In the genomic region with DNA sequence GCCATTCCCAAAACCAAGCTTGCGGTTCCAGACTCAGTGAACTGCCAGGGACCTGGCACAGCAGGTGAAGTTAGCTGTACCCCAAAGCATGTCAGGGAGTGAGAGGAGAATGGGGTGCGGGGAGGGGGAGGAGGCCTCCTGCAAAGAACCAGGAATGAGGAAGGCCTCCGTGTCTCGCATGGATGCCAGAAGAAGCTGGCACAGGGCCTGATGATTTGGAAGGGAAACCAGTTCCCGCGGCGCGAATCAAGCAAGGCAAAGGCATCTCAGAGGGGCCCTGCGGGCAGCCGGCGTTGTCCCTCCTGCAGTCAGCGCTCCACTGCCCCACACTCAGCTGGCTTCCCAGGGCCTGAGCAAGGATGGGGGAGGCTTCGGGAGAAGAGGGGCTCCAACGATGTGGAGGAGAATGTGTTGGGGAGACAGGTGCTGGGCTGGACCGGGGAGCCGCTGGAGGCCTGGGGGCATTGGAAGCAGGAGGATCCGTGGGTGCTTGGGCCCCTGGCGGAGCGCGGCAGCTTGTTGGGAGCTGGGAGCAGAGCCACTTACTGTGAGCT, we compare ENCODE assay signal across 21 cellular contexts.
"Had no signal": no experiment of that assay in that cellular context is flagged by ENCODE, and none has a peak within 500 bp of the region (broad histone marks: within the 10 kb centered on the region; RNA-seq: fewer than 3 reads in every experiment).

No MANE protein-coding gene starts in this region.

- H3K4me3 ChIP-seq: hepatocyte, lung, sigmoid colon, skin epidermis, upper lobe of left lung, uterus had no signal

- H3K27ac ChIP-seq: dorsolateral prefrontal cortex, hepatocyte, neutrophil, sigmoid colon, skin epidermis, upper lobe of left lung, uterus had no signal

- H3K4me2 ChIP-seq: hepatocyte had no signal

- H3K4me1 ChIP-seq: sigmoid colon, upper lobe of left lung, uterus had no signal

- H3K27me3 ChIP-seq: hepatocyte, uterus had no signal

- DNase-seq: cortex of kidney; effector CD8-positive, alpha-beta T cell; foreskin melanocyte; head of caudate nucleus; kidney; left colon; left ventricle myocardium superior; mesenchymal stem cell; midbrain; naive B cell; posterior cingulate gyrus; sigmoid colon; stimulated activated CD4-positive, alpha-beta T cell treated with anti-CD3 and anti-CD28 coated beads, Interleukin-2, amount 100 ng/mL, for 24 hours; stimulated activated naive CD4-positive, alpha-beta T cell; upper lobe of left lung; uterus had no signal

- H3K9me3 ChIP-seq: neutrophil, sigmoid colon, upper lobe of left lung, uterus had no signal

- H2AFZ ChIP-seq: hepatocyte had no signal

- H3K36me3 ChIP-seq: neutrophil, sigmoid colon, upper lobe of left lung, uterus had no signal
